ENCODE assay signal across 1 cellular context in the genomic region with DNA sequence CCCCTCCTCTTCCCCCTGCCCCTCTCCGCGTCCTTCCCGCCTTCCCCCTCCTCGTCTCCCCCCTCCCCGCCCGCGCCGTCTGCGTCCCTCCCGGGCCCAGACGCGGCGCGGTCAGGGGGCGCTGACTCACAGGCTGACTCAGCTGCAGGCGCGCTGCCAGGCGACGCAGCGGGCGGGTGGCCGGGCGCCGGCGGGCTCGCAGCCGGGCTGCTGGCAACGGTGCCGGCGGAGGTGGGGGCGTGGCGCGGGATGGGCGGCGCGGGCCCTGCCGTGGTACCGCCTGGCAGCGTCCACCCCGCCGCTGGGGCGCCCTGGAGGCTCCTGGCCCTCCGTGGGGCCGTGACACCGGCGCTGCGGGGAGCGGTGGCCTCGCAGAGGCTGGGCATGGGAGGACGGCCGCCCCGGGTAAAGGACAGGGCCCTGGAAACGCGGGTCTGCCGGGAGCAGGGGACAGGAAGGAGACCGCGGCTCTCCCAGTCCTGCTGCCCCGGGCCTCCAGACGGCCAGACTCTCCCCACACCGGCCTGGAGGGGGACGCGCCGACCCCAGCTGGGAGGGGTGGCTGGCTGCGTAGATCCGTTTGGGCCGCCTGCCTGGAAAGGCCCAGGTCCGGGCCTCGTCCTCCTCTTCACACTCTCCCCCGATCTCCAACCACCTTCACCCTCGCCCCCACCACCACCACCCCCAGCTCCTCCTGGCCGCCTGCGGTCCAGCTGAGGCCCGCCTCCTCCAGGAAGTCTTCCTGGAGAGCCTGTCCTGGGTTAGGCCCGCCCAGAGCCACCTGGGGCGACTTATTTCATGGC.
TF ChIP-seq lines count a peak whose summit lies in the region.

No MANE protein-coding gene starts in this region.

TF ChIP-seq in K562, 482 proteins besides CTCF, POLR2A, EP300 and RAD21 (continued from another document and continues in another):
- TF ChIP-seq, protein P1, sequence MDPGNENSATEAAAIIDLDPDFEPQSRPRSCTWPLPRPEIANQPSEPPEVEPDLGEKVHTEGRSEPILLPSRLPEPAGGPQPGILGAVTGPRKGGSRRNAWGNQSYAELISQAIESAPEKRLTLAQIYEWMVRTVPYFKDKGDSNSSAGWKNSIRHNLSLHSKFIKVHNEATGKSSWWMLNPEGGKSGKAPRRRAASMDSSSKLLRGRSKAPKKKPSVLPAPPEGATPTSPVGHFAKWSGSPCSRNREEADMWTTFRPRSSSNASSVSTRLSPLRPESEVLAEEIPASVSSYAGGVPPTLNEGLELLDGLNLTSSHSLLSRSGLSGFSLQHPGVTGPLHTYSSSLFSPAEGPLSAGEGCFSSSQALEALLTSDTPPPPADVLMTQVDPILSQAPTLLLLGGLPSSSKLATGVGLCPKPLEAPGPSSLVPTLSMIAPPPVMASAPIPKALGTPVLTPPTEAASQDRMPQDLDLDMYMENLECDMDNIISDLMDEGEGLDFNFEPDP (CRISPR knock-in tag; IDR thresholded peaks at IDR 0.05): no peak
- TF ChIP-seq, protein P2, sequence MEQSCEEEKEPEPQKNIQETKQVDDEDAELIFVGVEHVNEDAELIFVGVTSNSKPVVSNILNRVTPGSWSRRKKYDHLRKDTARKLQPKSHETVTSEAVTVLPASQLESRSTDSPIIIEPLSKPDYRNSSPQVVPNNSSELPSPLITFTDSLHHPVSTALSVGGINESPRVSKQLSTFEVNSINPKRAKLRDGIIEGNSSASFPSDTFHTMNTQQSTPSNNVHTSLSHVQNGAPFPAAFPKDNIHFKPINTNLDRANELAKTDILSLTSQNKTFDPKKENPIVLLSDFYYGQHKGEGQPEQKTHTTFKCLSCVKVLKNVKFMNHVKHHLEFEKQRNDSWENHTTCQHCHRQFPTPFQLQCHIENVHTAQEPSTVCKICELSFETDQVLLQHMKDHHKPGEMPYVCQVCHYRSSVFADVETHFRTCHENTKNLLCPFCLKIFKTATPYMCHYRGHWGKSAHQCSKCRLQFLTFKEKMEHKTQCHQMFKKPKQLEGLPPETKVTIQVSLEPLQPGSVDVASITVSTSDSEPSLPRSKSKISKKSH (CRISPR knock-in tag; IDR thresholded peaks at IDR 0.05): no peak
- TF ChIP-seq ZNF324 (CRISPR knock-in tag; IDR thresholded peaks at IDR 0.05) (no peak), ZNF253 (CRISPR knock-in tag; conservative IDR thresholded peaks at IDR 0.05) (no peak), RB1 (IDR thresholded peaks at IDR 0.05; ENCODE audit: low read depth) (peak; percentile 93), XRCC4 (IDR thresholded peaks at IDR 0.05; ENCODE audit: extremely low read depth, insufficient read depth, insufficient read length) (no peak), ZNF561 (CRISPR knock-in tag; conservative IDR thresholded peaks at IDR 0.05) (no peak), ZC3H8 (IDR thresholded peaks at IDR 0.05) (no peak), DACH1 (IDR thresholded peaks at IDR 0.05; ENCODE audit: partially characterized antibody) (no peak), ZNF384 (IDR thresholded peaks at IDR 0.05; ENCODE audit: low read depth, low read length) (no peak), RBBP5 (IDR thresholded peaks at IDR 0.05; ENCODE audit: borderline replicate concordance, insufficient read depth, low read length, poor library complexity, severe bottlenecking) (no peak), ZNF165 (CRISPR knock-in tag; IDR thresholded peaks at IDR 0.05; ENCODE audit: borderline replicate concordance) (no peak), CBX8 (IDR thresholded peaks at IDR 0.05; ENCODE audit: borderline replicate concordance, extremely low read depth, low read depth, low read length, poor library complexity, severe bottlenecking) (no peak), ASH1L (IDR thresholded peaks at IDR 0.05; ENCODE audit: borderline replicate concordance, low read depth, partially characterized antibody) (no peak), MCM7 (IDR thresholded peaks at IDR 0.05) (no peak), U2AF1 (optimal IDR thresholded peaks at IDR 0.05; ENCODE audit: low read depth, low read length) (no peak), ESRRB (CRISPR knock-in tag; IDR thresholded peaks at IDR 0.05; ENCODE audit: borderline replicate concordance) (no peak), ZNF121 (CRISPR knock-in tag; conservative IDR thresholded peaks at IDR 0.05) (no peak), HNRNPLL (IDR thresholded peaks at IDR 0.05; ENCODE audit: low read depth, low read length, poor library complexity, severe bottlenecking) (no peak), ZFX (CRISPR knock-in tag; IDR thresholded peaks at IDR 0.05) (peak; percentile 90), SRSF9 (IDR thresholded peaks at IDR 0.05; ENCODE audit: borderline replicate concordance, low read depth, low read length) (no peak), TRIM28 (IDR thresholded peaks at IDR 0.05) (no peak), POLR3A (IDR thresholded peaks at IDR 0.05; ENCODE audit: borderline replicate concordance, extremely low read depth, insufficient read depth, insufficient read length) (no peak), TBL1XR1 (IDR thresholded peaks at IDR 0.05; ENCODE audit: low read length in 2 of 2) (peak in 1 of 2 experiments; percentile 64; a peak in 1 of 4 replicates), ZBTB7A (IDR thresholded peaks at IDR 0.05; ENCODE audit: borderline replicate concordance, control insufficient read depth, low read depth, low read length) (peak; percentile 67), NONO (IDR thresholded peaks at IDR 0.05; ENCODE audit: low read depth in 2 of 2, low read length in 1 of 2) (peak; percentile 17 to 93; a peak in 3 of 4 replicates), MCM2 (IDR thresholded peaks at IDR 0.05; ENCODE audit: low read depth) (no peak), RFX7 (CRISPR knock-in tag; IDR thresholded peaks at IDR 0.05) (no peak), DPF2 (IDR thresholded peaks at IDR 0.05) (peak; percentile 24; the same call in 1 of the 2 replicates), FOXA1 (IDR thresholded peaks at IDR 0.05; ENCODE audit: borderline replicate concordance) (no peak), HSF4 (CRISPR knock-in tag; IDR thresholded peaks at IDR 0.05; ENCODE audit: borderline replicate concordance) (no peak), JUNB (CRISPR knock-in tag; conservative IDR thresholded peaks at IDR 0.05) (no peak), HMG20B (CRISPR knock-in tag; IDR thresholded peaks at IDR 0.05) (no peak), CBX1 (IDR thresholded peaks at IDR 0.05; ENCODE audit: low read depth) (0 out of 2 replicates have a peak, but pooled peaks have one; percentile 34), HDAC3 (IDR thresholded peaks at IDR 0.05; ENCODE audit: borderline replicate concordance, partially characterized antibody) (no peak), ZNF444 (CRISPR knock-in tag; IDR thresholded peaks at IDR 0.05) (no peak), EGR1 (conservative IDR thresholded peaks at IDR 0.05) (peak; percentile 81), SIRT6 (IDR thresholded peaks at IDR 0.05; ENCODE audit: low read depth, low read length) (no peak), CHD1 (IDR thresholded peaks at IDR 0.05; ENCODE audit: low read length) (no peak), BCOR (IDR thresholded peaks at IDR 0.05) (peak; percentile 98), ESRRA (IDR thresholded peaks at IDR 0.05; ENCODE audit: borderline replicate concordance, low read depth) (peak; percentile 40; the same call in 1 of the 2 replicates), CSDE1 (IDR thresholded peaks at IDR 0.05) (no peak), PRMT5 (CRISPR knock-in tag; IDR thresholded peaks at IDR 0.05) (0 out of 2 replicates have a peak, but pooled peaks have one; percentile 10), NCOR1 (IDR thresholded peaks at IDR 0.05) (peak; percentile 72), FOXK2 (conservative IDR thresholded peaks at IDR 0.05 in 1 of 2, IDR thresholded peaks at IDR 0.05 in 1 of 2; ENCODE audit: low read depth in 2 of 2) (no peak), ZNF79 (CRISPR knock-in tag; IDR thresholded peaks at IDR 0.05; ENCODE audit: low read depth) (no peak), FOSL1 (tag; conservative IDR thresholded peaks at IDR 0.05) (peak; percentile 100), SIN3A (IDR thresholded peaks at IDR 0.05; ENCODE audit: borderline replicate concordance in 2 of 2, control insufficient read depth in 1 of 2, low read depth in 2 of 2, low read length in 2 of 2) (no peak), BACH1 (tag; IDR thresholded peaks at IDR 0.05) (peak; percentile 92; the same call in 1 of the 2 replicates), ATF7 (IDR thresholded peaks at IDR 0.05) (peak; percentile 40), ZNF23 (CRISPR knock-in tag; IDR thresholded peaks at IDR 0.05) (no peak), ZC3H11A (IDR thresholded peaks at IDR 0.05; ENCODE audit: low read depth, low read length) (no peak), ZNF584 (CRISPR knock-in tag; IDR thresholded peaks at IDR 0.05; ENCODE audit: low read depth) (no peak), MTA1 (IDR thresholded peaks at IDR 0.05; ENCODE audit: borderline replicate concordance) (no peak), HNRNPL (IDR thresholded peaks at IDR 0.05; ENCODE audit: low read depth, low read length) (peak; percentile 83)
- TF ChIP-seq, protein P3, sequence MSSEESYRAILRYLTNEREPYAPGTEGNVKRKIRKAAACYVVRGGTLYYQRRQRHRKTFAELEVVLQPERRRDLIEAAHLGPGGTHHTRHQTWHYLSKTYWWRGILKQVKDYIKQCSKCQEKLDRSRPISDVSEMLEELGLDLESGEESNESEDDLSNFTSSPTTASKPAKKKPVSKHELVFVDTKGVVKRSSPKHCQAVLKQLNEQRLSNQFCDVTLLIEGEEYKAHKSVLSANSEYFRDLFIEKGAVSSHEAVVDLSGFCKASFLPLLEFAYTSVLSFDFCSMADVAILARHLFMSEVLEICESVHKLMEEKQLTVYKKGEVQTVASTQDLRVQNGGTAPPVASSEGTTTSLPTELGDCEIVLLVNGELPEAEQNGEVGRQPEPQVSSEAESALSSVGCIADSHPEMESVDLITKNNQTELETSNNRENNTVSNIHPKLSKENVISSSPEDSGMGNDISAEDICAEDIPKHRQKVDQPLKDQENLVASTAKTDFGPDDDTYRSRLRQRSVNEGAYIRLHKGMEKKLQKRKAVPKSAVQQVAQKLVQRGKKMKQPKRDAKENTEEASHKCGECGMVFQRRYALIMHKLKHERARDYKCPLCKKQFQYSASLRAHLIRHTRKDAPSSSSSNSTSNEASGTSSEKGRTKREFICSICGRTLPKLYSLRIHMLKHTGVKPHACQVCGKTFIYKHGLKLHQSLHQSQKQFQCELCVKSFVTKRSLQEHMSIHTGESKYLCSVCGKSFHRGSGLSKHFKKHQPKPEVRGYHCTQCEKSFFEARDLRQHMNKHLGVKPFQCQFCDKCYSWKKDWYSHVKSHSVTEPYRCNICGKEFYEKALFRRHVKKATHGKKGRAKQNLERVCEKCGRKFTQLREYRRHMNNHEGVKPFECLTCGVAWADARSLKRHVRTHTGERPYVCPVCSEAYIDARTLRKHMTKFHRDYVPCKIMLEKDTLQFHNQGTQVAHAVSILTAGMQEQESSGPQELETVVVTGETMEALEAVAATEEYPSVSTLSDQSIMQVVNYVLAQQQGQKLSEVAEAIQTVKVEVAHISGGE (CRISPR knock-in tag; IDR thresholded peaks at IDR 0.05): no peak
- TF ChIP-seq, protein P4, sequence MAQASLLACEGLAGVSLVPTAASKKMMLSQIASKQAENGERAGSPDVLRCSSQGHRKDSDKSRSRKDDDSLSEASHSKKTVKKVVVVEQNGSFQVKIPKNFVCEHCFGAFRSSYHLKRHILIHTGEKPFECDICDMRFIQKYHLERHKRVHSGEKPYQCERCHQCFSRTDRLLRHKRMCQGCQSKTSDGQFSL (CRISPR knock-in tag; IDR thresholded peaks at IDR 0.05): no peak
- TF ChIP-seq, protein P4 (tag; IDR thresholded peaks at IDR 0.05): no peak
- TF ChIP-seq, protein P5, sequence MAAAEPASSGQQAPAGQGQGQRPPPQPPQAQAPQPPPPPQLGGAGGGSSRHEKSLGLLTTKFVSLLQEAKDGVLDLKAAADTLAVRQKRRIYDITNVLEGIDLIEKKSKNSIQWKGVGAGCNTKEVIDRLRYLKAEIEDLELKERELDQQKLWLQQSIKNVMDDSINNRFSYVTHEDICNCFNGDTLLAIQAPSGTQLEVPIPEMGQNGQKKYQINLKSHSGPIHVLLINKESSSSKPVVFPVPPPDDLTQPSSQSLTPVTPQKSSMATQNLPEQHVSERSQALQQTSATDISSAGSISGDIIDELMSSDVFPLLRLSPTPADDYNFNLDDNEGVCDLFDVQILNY (CRISPR knock-in tag; IDR thresholded peaks at IDR 0.05): no peak
- TF ChIP-seq, protein P6, sequence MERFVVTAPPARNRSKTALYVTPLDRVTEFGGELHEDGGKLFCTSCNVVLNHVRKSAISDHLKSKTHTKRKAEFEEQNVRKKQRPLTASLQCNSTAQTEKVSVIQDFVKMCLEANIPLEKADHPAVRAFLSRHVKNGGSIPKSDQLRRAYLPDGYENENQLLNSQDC (CRISPR knock-in tag; IDR thresholded peaks at IDR 0.05): no peak
- TF ChIP-seq, protein P7, sequence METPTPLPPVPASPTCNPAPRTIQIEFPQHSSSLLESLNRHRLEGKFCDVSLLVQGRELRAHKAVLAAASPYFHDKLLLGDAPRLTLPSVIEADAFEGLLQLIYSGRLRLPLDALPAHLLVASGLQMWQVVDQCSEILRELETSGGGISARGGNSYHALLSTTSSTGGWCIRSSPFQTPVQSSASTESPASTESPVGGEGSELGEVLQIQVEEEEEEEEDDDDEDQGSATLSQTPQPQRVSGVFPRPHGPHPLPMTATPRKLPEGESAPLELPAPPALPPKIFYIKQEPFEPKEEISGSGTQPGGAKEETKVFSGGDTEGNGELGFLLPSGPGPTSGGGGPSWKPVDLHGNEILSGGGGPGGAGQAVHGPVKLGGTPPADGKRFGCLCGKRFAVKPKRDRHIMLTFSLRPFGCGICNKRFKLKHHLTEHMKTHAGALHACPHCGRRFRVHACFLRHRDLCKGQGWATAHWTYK (CRISPR knock-in tag; IDR thresholded peaks at IDR 0.05): peak; percentile 38; the same call in 1 of the 2 replicates
- TF ChIP-seq, protein P8, sequence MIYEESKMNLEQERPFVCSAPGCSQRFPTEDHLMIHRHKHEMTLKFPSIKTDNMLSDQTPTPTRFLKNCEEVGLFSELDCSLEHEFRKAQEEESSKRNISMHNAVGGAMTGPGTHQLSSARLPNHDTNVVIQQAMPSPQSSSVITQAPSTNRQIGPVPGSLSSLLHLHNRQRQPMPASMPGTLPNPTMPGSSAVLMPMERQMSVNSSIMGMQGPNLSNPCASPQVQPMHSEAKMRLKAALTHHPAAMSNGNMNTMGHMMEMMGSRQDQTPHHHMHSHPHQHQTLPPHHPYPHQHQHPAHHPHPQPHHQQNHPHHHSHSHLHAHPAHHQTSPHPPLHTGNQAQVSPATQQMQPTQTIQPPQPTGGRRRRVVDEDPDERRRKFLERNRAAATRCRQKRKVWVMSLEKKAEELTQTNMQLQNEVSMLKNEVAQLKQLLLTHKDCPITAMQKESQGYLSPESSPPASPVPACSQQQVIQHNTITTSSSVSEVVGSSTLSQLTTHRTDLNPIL (CRISPR knock-in tag; IDR thresholded peaks at IDR 0.05): no peak
- TF ChIP-seq, protein P9, sequence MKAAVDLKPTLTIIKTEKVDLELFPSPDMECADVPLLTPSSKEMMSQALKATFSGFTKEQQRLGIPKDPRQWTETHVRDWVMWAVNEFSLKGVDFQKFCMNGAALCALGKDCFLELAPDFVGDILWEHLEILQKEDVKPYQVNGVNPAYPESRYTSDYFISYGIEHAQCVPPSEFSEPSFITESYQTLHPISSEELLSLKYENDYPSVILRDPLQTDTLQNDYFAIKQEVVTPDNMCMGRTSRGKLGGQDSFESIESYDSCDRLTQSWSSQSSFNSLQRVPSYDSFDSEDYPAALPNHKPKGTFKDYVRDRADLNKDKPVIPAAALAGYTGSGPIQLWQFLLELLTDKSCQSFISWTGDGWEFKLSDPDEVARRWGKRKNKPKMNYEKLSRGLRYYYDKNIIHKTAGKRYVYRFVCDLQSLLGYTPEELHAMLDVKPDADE (conservative IDR thresholded peaks at IDR 0.05; ENCODE audit: control insufficient read depth, low read depth, low read length): no peak
